1 cellular context compared by ENCODE assay signal in genomic region chr12:70364695-70365397, GRCh38.
TF ChIP-seq lines count a peak whose summit lies in the region.

No MANE protein-coding gene starts in this region.

TF ChIP-seq in SK-N-SH, 30 proteins besides CTCF, POLR2A, EP300 and RAD21 (continued from another document):
- TF ChIP-seq REST (IDR thresholded peaks at IDR 0.05; ENCODE audit: low read depth, low read length) = no peak
- TF ChIP-seq RCOR1 (IDR thresholded peaks at IDR 0.05; ENCODE audit: low read length) = no peak
- TF ChIP-seq NRF1 (IDR thresholded peaks at IDR 0.05; ENCODE audit: low read depth, low read length) = no peak
- TF ChIP-seq RFX5 (IDR thresholded peaks at IDR 0.05; ENCODE audit: low read length) = no peak
- TF ChIP-seq SIN3A (IDR thresholded peaks at IDR 0.05; ENCODE audit: borderline replicate concordance, low read depth, low read length) = no peak
- no peak for TF ChIP-seq MEF2A (IDR thresholded peaks at IDR 0.05; ENCODE audit: borderline replicate concordance, low read depth)
- no peak for TF ChIP-seq GABPA (IDR thresholded peaks at IDR 0.05; ENCODE audit: low read depth)
- no peak for TF ChIP-seq GATA2 (CRISPR knock-in tag; IDR thresholded peaks at IDR 0.05)
- no peak for TF ChIP-seq NFIC (IDR thresholded peaks at IDR 0.05; ENCODE audit: borderline replicate concordance)
- no peak for TF ChIP-seq FOXM1 (IDR thresholded peaks at IDR 0.05; ENCODE audit: low read depth)
